In the genomic region with DNA sequence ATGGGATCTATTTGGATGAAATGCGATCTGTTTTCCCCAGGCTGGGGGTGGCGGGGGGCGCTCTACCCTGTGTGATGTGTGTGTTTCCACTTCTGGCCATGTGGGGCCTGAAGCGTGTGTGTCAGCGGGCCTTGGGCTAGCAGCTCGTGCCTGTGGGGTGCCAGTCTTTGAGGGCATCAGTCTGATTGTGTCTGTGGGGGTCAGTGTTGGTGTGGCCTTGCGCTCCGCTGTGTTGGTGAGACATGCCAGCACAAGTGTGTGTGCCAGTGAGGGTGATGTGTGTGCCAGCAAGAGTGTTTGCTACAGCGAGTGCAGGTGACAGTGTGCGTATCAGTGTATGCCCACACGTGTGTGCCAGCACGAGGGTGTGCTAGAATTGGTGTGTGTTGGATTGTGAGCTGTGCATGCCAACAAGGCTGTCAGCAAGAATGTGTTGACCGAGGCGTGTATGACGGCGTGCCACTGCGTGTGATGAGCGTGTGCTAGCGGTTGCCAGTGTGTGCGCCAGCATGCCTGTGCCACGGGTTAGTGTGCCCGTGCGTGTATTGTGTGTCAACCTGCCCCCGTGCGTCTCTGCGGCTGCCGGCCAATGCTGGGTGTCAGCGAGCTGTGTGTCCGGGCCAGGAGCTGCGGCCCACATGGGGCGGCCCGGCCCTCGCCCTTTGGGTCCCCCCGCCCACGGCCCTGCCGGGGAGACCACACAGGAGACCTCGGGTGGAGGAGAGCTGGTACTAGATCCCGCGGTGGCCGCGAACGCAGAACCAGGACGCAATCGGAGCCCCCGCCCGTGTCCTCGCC, we compare ENCODE assay signal across 8 cellular contexts. TPM values are rescaled to one million over a fixed set of nuclear protein-coding genes. Genes with fewer than 3 reads are reported as not detected.
DNase-seq lines count a peak whose midpoint lies in the region; ATAC-seq and TF ChIP-seq lines count a peak whose summit lies in the region.

No MANE protein-coding gene starts in this region.

- H3K9ac ChIP-seq in BLaER1 (peak overlapping the region; percentile 93), Karpas-422 (ENCODE audit: low read length) (no peak overlapping the region)

- H3K9me3 ChIP-seq in BLaER1 (no peaks in the 10 kb centered on the region), Karpas-422 (ENCODE audit: low read length) (no peaks in the 10 kb centered on the region)

- CTCF ChIA-PET in activated B cell treated with CpG ODN at 0.5 μM for 24 hours (lab: Charles Lee): no interaction called here

- DNase-seq in HuH-7 (ENCODE audit: low spot score) (peak; percentile 59), activated B cell treated with CpG ODN at 0.5 μM for 24 hours (peak; percentile 26), medulla oblongata (ENCODE audit: extremely low spot score) (peak; percentile 48), SKM-1 treated with dmso at 0.1 percent for 144 hours (lab: John Stamatoyannopoulos, UW; ENCODE audit: unreplicated experiment) (no peak), Karpas-422 (no peak)
- DNase-seq in stimulated activated naive CD8-positive, alpha-beta T cell treated with anti-CD3 and anti-CD28 coated beads, Interleukin-15, amount 100 ng/mL, for 72 hours: peak; percentile 46 to 60

- H3K79me2 ChIP-seq in Karpas-422 (ENCODE audit: low read length): no peaks in the 10 kb centered on the region

- peak overlapping the region; percentile 63 for H3K4me3 Mint-ChIP-seq in activated B cell treated with CpG ODN at 0.5 μM for 24 hours
- peak overlapping the region; percentile 94 for H3K4me3 Mint-ChIP-seq in dendritic cell treated with granulocyte-macrophage colony-stimulating factor and Interleukin-4, amounts not matched to agents 40 ng/mL and 50 ng/mL, for 4 days
- H3K4me3 Mint-ChIP-seq in stimulated activated naive CD8-positive, alpha-beta T cell treated with anti-CD3 and anti-CD28 coated beads, Interleukin-15, amount 100 ng/mL, for 72 hours: peak overlapping the region; percentile 85 to 95

- no peaks in the 10 kb centered on the region for H3K27me3 ChIP-seq in BLaER1
- no peaks in the 10 kb centered on the region for H3K27me3 ChIP-seq in Karpas-422 (ENCODE audit: low read length)

- peaks cover 6% of the 10 kb centered on the region; the same call in 1 of the 2 replicates for H4K20me1 ChIP-seq in BLaER1
- H4K20me1 ChIP-seq in Karpas-422 (ENCODE audit: insufficient read depth, low read depth, low read length): no peaks in the 10 kb centered on the region; the same call in 1 of the 2 replicates

- H3K9me2 ChIP-seq in Karpas-422 (replicated peaks; ENCODE audit: insufficient read depth, low read length): no peaks in the 10 kb centered on the region

- peaks cover 63% of the 10 kb centered on the region for H3K4me1 ChIP-seq in BLaER1
- H3K4me1 ChIP-seq in Karpas-422 (ENCODE audit: low read length): no peaks in the 10 kb centered on the region

- POLR2A ChIA-PET in activated B cell treated with CpG ODN at 0.5 μM for 24 hours (lab: Charles Lee): no interaction called here

- peak; percentile 34 for ATAC-seq in activated B cell treated with CpG ODN at 0.5 μM for 24 hours (ENCODE audit: low read depth)
- ATAC-seq in stimulated activated naive CD8-positive, alpha-beta T cell treated with anti-CD3 and anti-CD28 coated beads, Interleukin-15, amount 100 ng/mL, for 72 hours: peak; percentile 66

- H3K4me1 Mint-ChIP-seq in activated B cell treated with CpG ODN at 0.5 μM for 24 hours: peaks cover 28% of the 10 kb centered on the region
- peaks cover 79% of the 10 kb centered on the region for H3K4me1 Mint-ChIP-seq in dendritic cell treated with granulocyte-macrophage colony-stimulating factor and Interleukin-4, amounts not matched to agents 40 ng/mL and 50 ng/mL, for 4 days (ENCODE audit: low read depth)
- H3K4me1 Mint-ChIP-seq in stimulated activated naive CD8-positive, alpha-beta T cell treated with anti-CD3 and anti-CD28 coated beads, Interleukin-15, amount 100 ng/mL, for 72 hours: peaks cover 80% of the 10 kb centered on the region

- H3K4me2 ChIP-seq in BLaER1 (peak overlapping the region; percentile 93), Karpas-422 (ENCODE audit: low read depth, low read length, poor library complexity, severe bottlenecking) (no peak overlapping the region)

- peaks cover 9% of the 10 kb centered on the region for H3K27me3 Mint-ChIP-seq in activated B cell treated with CpG ODN at 0.5 μM for 24 hours
- H3K27me3 Mint-ChIP-seq in dendritic cell treated with granulocyte-macrophage colony-stimulating factor and Interleukin-4, amounts not matched to agents 40 ng/mL and 50 ng/mL, for 4 days: no peaks in the 10 kb centered on the region
- H3K27me3 Mint-ChIP-seq in stimulated activated naive CD8-positive, alpha-beta T cell treated with anti-CD3 and anti-CD28 coated beads, Interleukin-15, amount 100 ng/mL, for 72 hours: no peaks in the 10 kb centered on the region

- H3K27ac ChIP-seq in BLaER1 (peak overlapping the region; percentile 96), Karpas-422 (ENCODE audit: low read length) (no peak overlapping the region)

- H2AFZ ChIP-seq in Karpas-422 (ENCODE audit: low read length): no peak overlapping the region

- H3K36me3 ChIP-seq in BLaER1 (0 out of 2 replicates have a peak, but pooled peaks cover 10% of the 10 kb centered on the region), Karpas-422 (ENCODE audit: insufficient read depth, low read length) (no peaks in the 10 kb centered on the region)

- H3K27ac Mint-ChIP-seq in activated B cell treated with CpG ODN at 0.5 μM for 24 hours: peak overlapping the region; percentile 8
- H3K27ac Mint-ChIP-seq in dendritic cell treated with granulocyte-macrophage colony-stimulating factor and Interleukin-4, amounts not matched to agents 40 ng/mL and 50 ng/mL, for 4 days: peak overlapping the region; percentile 87
- peak overlapping the region; percentile 88 to 95 for H3K27ac Mint-ChIP-seq in stimulated activated naive CD8-positive, alpha-beta T cell treated with anti-CD3 and anti-CD28 coated beads, Interleukin-15, amount 100 ng/mL, for 72 hours

- no peaks in the 10 kb centered on the region for H3K9me3 Mint-ChIP-seq in activated B cell treated with CpG ODN at 0.5 μM for 24 hours
- H3K9me3 Mint-ChIP-seq in dendritic cell treated with granulocyte-macrophage colony-stimulating factor and Interleukin-4, amounts not matched to agents 40 ng/mL and 50 ng/mL, for 4 days: no peaks in the 10 kb centered on the region
- no peaks in the 10 kb centered on the region for H3K9me3 Mint-ChIP-seq in stimulated activated naive CD8-positive, alpha-beta T cell treated with anti-CD3 and anti-CD28 coated beads, Interleukin-15, amount 100 ng/mL, for 72 hours

- intact Hi-C loops in activated B cell treated with CpG ODN at 0.5 μM for 24 hours (cut with micrococcal nuclease): no loop called here
- intact Hi-C loops in dendritic cell treated with granulocyte-macrophage colony-stimulating factor and Interleukin-4, amounts not matched to agents 40 ng/mL and 50 ng/mL, for 4 days (cut with micrococcal nuclease): loop anchor here (2.0 kb wide), 1 partner anchor 14 kb away; no protein-coding TSS in a partner anchor

- no peaks in the 10 kb centered on the region for H3K36me3 Mint-ChIP-seq in activated B cell treated with CpG ODN at 0.5 μM for 24 hours (ENCODE audit: low read depth)
- peaks cover 61% of the 10 kb centered on the region for H3K36me3 Mint-ChIP-seq in dendritic cell treated with granulocyte-macrophage colony-stimulating factor and Interleukin-4, amounts not matched to agents 40 ng/mL and 50 ng/mL, for 4 days (ENCODE audit: low read depth)

- TF ChIP-seq CTCF in activated B cell treated with CpG ODN at 0.5 μM for 24 hours (IDR thresholded peaks at IDR 0.05): no peak

- H3K4me3 ChIP-seq in BLaER1 (peak overlapping the region; percentile 89), Karpas-422 (ENCODE audit: low read length) (no peak overlapping the region)

RNA-seq across cellular contexts. Expression of gene ARRB1, which starts 0.5 kb away (rescaled TPM):
- 0.24 and 0.62 TPM in 2 replicates for total RNA-seq in activated B cell treated with CpG ODN at 0.5 μM for 24 hours
- total RNA-seq in Karpas-422 (2014; rRNA removed; shearing (Covaris generic); ENCODE audit: low replicate concordance): not detected in 2 replicates

RNA-seq across cellular contexts. Expression of gene RPS3, which starts 48.4 kb away (rescaled TPM):
- total RNA-seq in activated B cell treated with CpG ODN at 0.5 μM for 24 hours: 4,635 and 5,236 TPM in 2 replicates
- total RNA-seq in Karpas-422 (2014; rRNA removed; shearing (Covaris generic); ENCODE audit: low replicate concordance): 2,332 and 2,975 TPM in 2 replicates

Comparison
In these comparisons a context has a peak if more than half of its experiments do, and no peak if none do; other contexts are left out.
1. DNase-seq: peak in HuH-7 (single experiment), activated B cell treated with CpG ODN at 0.5 μM for 24 hours (single experiment), medulla oblongata (single experiment) and stimulated activated naive CD8-positive, alpha-beta T cell treated with anti-CD3 and anti-CD28 coated beads, Interleukin-15, amount 100 ng/mL, for 72 hours (2 of 2); none in SKM-1 treated with dmso at 0.1 percent for 144 hours (single experiment) and Karpas-422 (single experiment).
2. H3K27ac Mint-ChIP-seq: peak in every context shown above with its lines; median percentile 92 in stimulated activated naive CD8-positive, alpha-beta T cell treated with anti-CD3 and anti-CD28 coated beads, Interleukin-15, amount 100 ng/mL, for 72 hours; 87 in dendritic cell treated with granulocyte-macrophage colony-stimulating factor and Interleukin-4, amounts not matched to agents 40 ng/mL and 50 ng/mL, for 4 days; 8 in activated B cell treated with CpG ODN at 0.5 μM for 24 hours.
3. Peak in every context shown above with its lines, with median percentiles within 50 percentile points of each other: H3K4me3 Mint-ChIP-seq.